Comparison of ENCODE assay signal across 10 cellular contexts in genomic region chr1:86504130-86504479, GRCh38. TPM values are rescaled to one million over a fixed set of nuclear protein-coding genes. Genes with fewer than 3 reads are reported as not detected.
DNase-seq lines count a peak whose midpoint lies in the region; ATAC-seq and TF ChIP-seq lines count a peak whose summit lies in the region.
"Had no signal": no experiment of that assay in that cellular context is flagged by ENCODE, and none has a peak within 500 bp of the region (broad histone marks: within the 10 kb centered on the region; RNA-seq: fewer than 3 reads in every experiment).

No MANE protein-coding gene starts in this region.

- peaks cover 10% of the 10 kb centered on the region for H3K4me1 Mint-ChIP-seq in T-helper 17 cell
- H3K4me1 Mint-ChIP-seq in naive thymus-derived CD8-positive, alpha-beta T cell = peaks cover 2 to 22% (median 13%) of the 10 kb centered on the region in 4 donors

- H3K4me3 Mint-ChIP-seq in T-helper 17 cell = peak overlapping the region; percentile 49
- peak overlapping the region in 7 of 10 donors; percentile 52 to 93 (median 73) for H3K4me3 Mint-ChIP-seq in naive thymus-derived CD8-positive, alpha-beta T cell

- H3K4me3 ChIP-seq in AG04450 (ENCODE audit: low read depth, low read length) (peak overlapping the region; percentile 42), fibroblast of villous mesenchyme (ENCODE audit: low read depth, low read length) (peak overlapping the region; percentile 42)

- TF ChIP-seq CTCF in AG04450 (IDR thresholded peaks at IDR 0.05; ENCODE audit: low read depth, low read length) (no peak), fibroblast of villous mesenchyme (IDR thresholded peaks at IDR 0.05; ENCODE audit: insufficient read depth, low read depth, low read length) (no peak), GM20000 (IDR thresholded peaks at IDR 0.05; ENCODE audit: extremely low read depth, missing control alignments) (no peak)

- H3K9me3 ChIP-seq in AG04450 (ENCODE audit: control insufficient read depth, insufficient read depth, low read length) (no peaks in the 10 kb centered on the region), T-helper 17 cell (ENCODE audit: control insufficient read depth, low read length, poor library complexity, severe bottlenecking) (no peaks in the 10 kb centered on the region)

- H3K27ac ChIP-seq in AG04450 (ENCODE audit: low read depth, low read length) = no peak overlapping the region

- no peaks in the 10 kb centered on the region for H3K9me3 Mint-ChIP-seq in naive thymus-derived CD8-positive, alpha-beta T cell

- H3K36me3 Mint-ChIP-seq in T-helper 17 cell (ENCODE audit: low read depth) = no peaks in the 10 kb centered on the region
- H3K36me3 Mint-ChIP-seq in naive thymus-derived CD8-positive, alpha-beta T cell = no peaks in the 10 kb centered on the region

- POLR2A ChIA-PET in AG04450 (lab: Yijun Ruan, JAX) = no interaction called here
- POLR2A ChIA-PET in naive thymus-derived CD8-positive, alpha-beta T cell (lab: Charles Lee) = no interaction called here

- H3K27me3 ChIP-seq in AG04450 (ENCODE audit: control insufficient read depth, insufficient read depth, low read length) = peaks cover 8% of the 10 kb centered on the region

- H3K27ac Mint-ChIP-seq in T-helper 17 cell = no peak overlapping the region
- H3K27ac Mint-ChIP-seq in naive thymus-derived CD8-positive, alpha-beta T cell = peak overlapping the region in 1 of 10 donors; percentile 49

- CTCF ChIA-PET in AG04450 (lab: Charles Lee) = interaction anchor here (0.6 to 3.5 kb wide), 7 partner anchors 12 to 200 kb away, joined by 3 to 36 read pairs (median 4); partner anchors contain the start of genes ODF2L and SH3GLB1

- DNase-seq in AG04450 (ENCODE audit: low read depth, low spot score) = no peak
- no peak for DNase-seq in T-helper 17 cell
- DNase-seq in fibroblast of villous mesenchyme (ENCODE audit: low read depth) = no peak
- no peak for DNase-seq in naive thymus-derived CD8-positive, alpha-beta T cell
- no peak for DNase-seq in NCI-H510A treated with DMSO at 0.1 percent for 48 hours (lab: John Stamatoyannopoulos, UW)
- DNase-seq in GM20000 (ENCODE audit: low spot score) = no peak
- DNase-seq in stimulated activated CD4-positive, alpha-beta T cell treated with anti-CD3 and anti-CD28 coated beads, Interleukin-4, amount 100 ng/mL, for 24 hours = no peak
- DNase-seq: AML-193, NCI-H187 treated with DMSO at 0.1 percent for 48 hours had no signal

- no peak for ATAC-seq in T-helper 17 cell
- ATAC-seq in naive thymus-derived CD8-positive, alpha-beta T cell = peak in 1 of 2 donors; percentile 33
- no peak for ATAC-seq in HG02870 (IDR thresholded peaks at IDR 0.05; ENCODE audit: unreplicated experiment)

- H3K27me3 Mint-ChIP-seq in T-helper 17 cell = peaks cover 36% of the 10 kb centered on the region
- H3K27me3 Mint-ChIP-seq in naive thymus-derived CD8-positive, alpha-beta T cell = peaks cover 0 to 6% (median 1%) of the 10 kb centered on the region in 5 donors

RNA-seq across cellular contexts. Expression of gene CLCA1, which starts 35.4 kb away (rescaled TPM):
- not detected in 2 replicates for polyA plus RNA-seq in AG04450 (2011; rRNA removed)
- not detected in 2 replicates for polyA minus RNA-seq in AG04450 (2011; rRNA and poly(A)+ RNA removed)
- not detected for total RNA-seq in T-helper 17 cell
- total RNA-seq in fibroblast of villous mesenchyme = under 0.01 TPM in 1 of 2 replicates, not detected in the other
- total RNA-seq in naive thymus-derived CD8-positive, alpha-beta T cell = not detected
- polyA plus RNA-seq in naive thymus-derived CD8-positive, alpha-beta T cell = not detected

RNA-seq across cellular contexts. Expression of gene CLCA4, which starts 42.8 kb away (rescaled TPM):
- not detected in 2 replicates for polyA plus RNA-seq in AG04450 (2011; rRNA removed)
- not detected in 2 replicates for polyA minus RNA-seq in AG04450 (2011; rRNA and poly(A)+ RNA removed)
- not detected for total RNA-seq in T-helper 17 cell
- not detected in 2 replicates for total RNA-seq in fibroblast of villous mesenchyme
- under 1 TPM in 1 of 2 experiments, not detected in 1; 0.11 TPM for total RNA-seq in naive thymus-derived CD8-positive, alpha-beta T cell
- polyA plus RNA-seq in naive thymus-derived CD8-positive, alpha-beta T cell = not detected
